7 cellular contexts compared by ENCODE assay signal in genomic region chr19:57803594-57804325, GRCh38.
DNase-seq lines count a peak whose midpoint lies in the region; ATAC-seq and TF ChIP-seq lines count a peak whose summit lies in the region.

No MANE protein-coding gene starts in this region.

- no peaks in the 10 kb centered on the region for H3K27me3 ChIP-seq in neuron (ENCODE audit: insufficient read depth, low read length)

- no peaks in the 10 kb centered on the region for H3K9me3 ChIP-seq in neuron (ENCODE audit: low read length)

- H3K27ac ChIP-seq in VCaP: peak overlapping the region; percentile 92

- POLR2A ChIA-PET in GM10248 (lab: Yijun Ruan, JAX): interaction anchor here (0.5 kb wide), 1 partner anchor 667 kb away, joined by 7 read pairs; no protein-coding TSS in a partner anchor

- TF ChIP-seq CTCF in HFF-Myc (IDR thresholded peaks at IDR 0.05; ENCODE audit: low read depth, low read length, missing control alignments): no peak
- TF ChIP-seq CTCF in VCaP (conservative IDR thresholded peaks at IDR 0.05): no peak
- TF ChIP-seq CTCF in foreskin fibroblast (IDR thresholded peaks at IDR 0.05; ENCODE audit: low read depth, low read length): no peak
- no peak for TF ChIP-seq CTCF in GM10248 (IDR thresholded peaks at IDR 0.05; ENCODE audit: control extremely low read depth, extremely low read depth, low read depth, missing control alignments)

- H3K4me1 ChIP-seq in neuron (ENCODE audit: insufficient read depth, low read length): peaks cover 12% of the 10 kb centered on the region

- H2AFZ ChIP-seq in neuron (ENCODE audit: low read depth, low read length): peak overlapping the region; percentile 95

- CTCF ChIA-PET in GM10248 (lab: Yijun Ruan, JAX): no interaction called here

- H3K4me3 ChIP-seq in HFF-Myc (replicated peaks; ENCODE audit: low read depth, low read length) (peak overlapping the region; percentile 58), foreskin fibroblast (ENCODE audit: low read depth in 1 of 2, low read length in 2 of 2) (peak overlapping the region; percentile 59 to 71), neuron (ENCODE audit: low read length) (peak overlapping the region; percentile 61)

- no peak for ATAC-seq in GM18861 (IDR thresholded peaks at IDR 0.05; ENCODE audit: unreplicated experiment)
- ATAC-seq in HG03135 (IDR thresholded peaks at IDR 0.05; ENCODE audit: unreplicated experiment): no peak

- DNase-seq in HFF-Myc (ENCODE audit: extremely low read depth, low read depth): peak; percentile 48
- peak; percentile 41 to 59 for DNase-seq in foreskin fibroblast
- no peak for DNase-seq in GM10248 (ENCODE audit: extremely low spot score)

- H3K36me3 ChIP-seq in neuron (ENCODE audit: insufficient read depth, low read length): peaks cover 21% of the 10 kb centered on the region
